10 cellular contexts compared by ENCODE assay signal in genomic region chr7:128939075-128939860, GRCh38. TPM values are rescaled to one million over a fixed set of nuclear protein-coding genes. Genes with fewer than 3 reads are reported as not detected.
DNase-seq lines count a peak whose midpoint lies in the region; ATAC-seq, FAIRE-seq and TF ChIP-seq lines count a peak whose summit lies in the region.
"Had no signal": no experiment of that assay in that cellular context is flagged by ENCODE, and none has a peak within 500 bp of the region (broad histone marks: within the 10 kb centered on the region; RNA-seq: fewer than 3 reads in every experiment).

No MANE protein-coding gene starts in this region.

- H3K4me3 Mint-ChIP-seq in neural progenitor cell = no peak overlapping the region

- TF ChIP-seq CTCF in GM10266 (IDR thresholded peaks at IDR 0.05; ENCODE audit: control insufficient read depth, insufficient read depth, low read depth, missing control alignments) (no peak), neural progenitor cell (IDR thresholded peaks at IDR 0.05) (no peak), kidney (IDR thresholded peaks at IDR 0.05; ENCODE audit: borderline replicate concordance, extremely low read depth, insufficient read depth) (no peak)

- peak overlapping the region; percentile 54 for H3K27ac ChIP-seq in caudate nucleus (ENCODE audit: low read depth, low read length)
- H3K27ac ChIP-seq in neural progenitor cell = no peak overlapping the region
- no peak overlapping the region for H3K27ac ChIP-seq in kidney (ENCODE audit: low read depth in 2 of 2, low read length in 2 of 2)

- H3K9me3 ChIP-seq in neural progenitor cell (ENCODE audit: low read depth) = no peaks in the 10 kb centered on the region
- H3K9me3 ChIP-seq in kidney (ENCODE audit: control insufficient read depth in 1 of 2, low read length in 2 of 2) = no peaks in the 10 kb centered on the region

- H3K27ac Mint-ChIP-seq in neural progenitor cell = no peak overlapping the region

- H4K20me1 ChIP-seq in neural progenitor cell (ENCODE audit: low read depth) = no peaks in the 10 kb centered on the region

- peaks cover 4% of the 10 kb centered on the region for H3K36me3 Mint-ChIP-seq in neural progenitor cell

- FAIRE-seq in kidney (lab: Jason Lieb, UNC) = no peak
- FAIRE-seq: islet of Langerhans had no signal

- no peak overlapping the region for H2AFZ ChIP-seq in neural progenitor cell (replicated peaks)

- peak; percentile 29 for ATAC-seq in HG03097 (IDR thresholded peaks at IDR 0.05; ENCODE audit: low FRiP score, unreplicated experiment)

- H3K9ac ChIP-seq in neural progenitor cell = no peak overlapping the region
- no peak overlapping the region for H3K9ac ChIP-seq in kidney (ENCODE audit: low read length in 2 of 2)

- peaks cover 47% of the 10 kb centered on the region for H3K27me3 Mint-ChIP-seq in neural progenitor cell (ENCODE audit: insufficient read depth, low read depth)

- H3F3A ChIP-seq in neural progenitor cell (ENCODE audit: low read depth) = peaks cover 6% of the 10 kb centered on the region

- peak; percentile 72 for DNase-seq in GM10266 (ENCODE audit: extremely low spot score)
- DNase-seq in caudate nucleus (lab: John Stamatoyannopoulos, UW) = peak in 1 of 61 donors; percentile 18
- no peak for DNase-seq in neural progenitor cell (ENCODE audit: low spot score)
- no peak for DNase-seq in cerebellum (ENCODE audit: low spot score)
- no peak for DNase-seq in kidney
- DNase-seq in NCI-H146 treated with DMSO at 0.1 percent for 48 hours (lab: John Stamatoyannopoulos, UW; ENCODE audit: unreplicated experiment) = no peak
- DNase-seq in NCI-H1417 treated with DMSO at 0.1 percent for 48 hours (lab: John Stamatoyannopoulos, UW) = no peak
- DNase-seq: NCI-H446 had no signal

- H3K4me3 ChIP-seq in neural progenitor cell (peak overlapping the region; percentile 68), kidney (ENCODE audit: low read length in 2 of 2) (no peak overlapping the region)

- peaks cover 11% of the 10 kb centered on the region for H3K4me1 Mint-ChIP-seq in neural progenitor cell

- peak overlapping the region; percentile 98 for H3K4me2 ChIP-seq in neural progenitor cell

- intact Hi-C loops in kidney (cut with DNase I) = no loop called here

- peaks cover 4% of the 10 kb centered on the region for H3K9me3 Mint-ChIP-seq in neural progenitor cell

- no peaks in the 10 kb centered on the region for H3K36me3 ChIP-seq in neural progenitor cell
- no peaks in the 10 kb centered on the region for H3K36me3 ChIP-seq in kidney (ENCODE audit: control insufficient read depth in 1 of 2, insufficient read depth in 2 of 2, low read length in 2 of 2)

- H3K27me3 ChIP-seq in neural progenitor cell = peaks cover 65% of the 10 kb centered on the region

- H3K79me2 ChIP-seq in neural progenitor cell (ENCODE audit: low read depth) = no peaks in the 10 kb centered on the region

- H3K4me1 ChIP-seq in neural progenitor cell = no peaks in the 10 kb centered on the region
- peaks cover 9 to 13% of the 10 kb centered on the region in 2 donors for H3K4me1 ChIP-seq in kidney (ENCODE audit: control insufficient read depth in 1 of 2, insufficient read depth in 1 of 2, low read depth in 1 of 2, low read length in 2 of 2)

RNA-seq across cellular contexts. Expression of gene IRF5, which starts 1.5 kb away (rescaled TPM):
- total RNA-seq in neural progenitor cell (ENCODE audit: low replicate concordance) = 0.22 and 0.28 TPM in 2 replicates
- 2.5 TPM for total RNA-seq in cerebellum
- 27.1 TPM for total RNA-seq in kidney
- polyA plus RNA-seq in kidney (ENCODE audit: insufficient read depth, low read depth, low replicate concordance) = 13.0 TPM

RNA-seq across cellular contexts. Expression of gene KCP, which starts 28.8 kb away (rescaled TPM):
- total RNA-seq in neural progenitor cell (ENCODE audit: low replicate concordance) (0.06 and 3.5 TPM in 2 replicates), cerebellum (3.4 TPM), kidney (44.6 TPM)
- polyA plus RNA-seq in kidney (ENCODE audit: insufficient read depth, low read depth, low replicate concordance) = 7.7 TPM

Comparison
In these comparisons a context has a peak if more than half of its experiments do, and no peak if none do; other contexts are left out.
1. RNA of gene KCP, which starts 28.8 kb away (total RNA-seq): 44.6 TPM in kidney (single experiment); 3.4 TPM in cerebellum (single experiment) and 0.06 to 3.5 TPM in neural progenitor cell; every median in the first group is over 10 times any median in the second.